In genomic region chr9:129343119-129343696, GRCh38 we compare ENCODE assay signal across 14 cellular contexts.
DNase-seq lines count a peak whose midpoint lies in the region; ATAC-seq and TF ChIP-seq lines count a peak whose summit lies in the region.
"Had no signal": no experiment of that assay in that cellular context is flagged by ENCODE, and none has a peak within 500 bp of the region (broad histone marks: within the 10 kb centered on the region; RNA-seq: fewer than 3 reads in every experiment).

No MANE protein-coding gene starts in this region.

- H3K36me3 ChIP-seq in Caco-2 (ENCODE audit: control insufficient read depth, insufficient read depth, low read length) (no peaks in the 10 kb centered on the region), gastroesophageal sphincter (no peaks in the 10 kb centered on the region), psoas muscle (ENCODE audit: insufficient read depth in 1 of 2, low read depth in 1 of 2) (no peaks in the 10 kb centered on the region)

- CTCF ChIA-PET in Caco-2 (lab: Charles Lee) (interaction anchor here (0.6 to 1.4 kb wide), 5 partner anchors 9 to 268 kb away, joined by 3 to 5 read pairs (median 4); no protein-coding TSS in a partner anchor), activated B cell treated with CpG ODN at 0.5 μM for 24 hours (lab: Charles Lee) (no interaction called here)

- TF ChIP-seq CTCF in Caco-2 (IDR thresholded peaks at IDR 0.05; ENCODE audit: insufficient read depth in 1 of 2, low read depth in 1 of 2, low read length in 1 of 2, severe bottlenecking in 1 of 2, unreplicated experiment in 1 of 2) (no peak), activated B cell treated with CpG ODN at 0.5 μM for 24 hours (IDR thresholded peaks at IDR 0.05) (no peak), gastroesophageal sphincter (IDR thresholded peaks at IDR 0.05) (no peak), psoas muscle (IDR thresholded peaks at IDR 0.05) (no peak)

- H3K4me1 Mint-ChIP-seq in Caco-2 (ENCODE audit: low read depth, unreplicated experiment) (peaks cover 6% of the 10 kb centered on the region), activated B cell treated with CpG ODN at 0.5 μM for 24 hours (no peaks in the 10 kb centered on the region)

- no peak for TF ChIP-seq POLR2A in gastroesophageal sphincter (IDR thresholded peaks at IDR 0.05)

- H3K27ac ChIP-seq in gastroesophageal sphincter (peak overlapping the region in 3 of 4 donors; percentile 57 to 76 (median 71)), psoas muscle (peak overlapping the region; percentile 41)

- DNase-seq in Caco-2: no peak
- DNase-seq in activated B cell treated with CpG ODN at 0.5 μM for 24 hours: no peak
- DNase-seq in psoas muscle: no peak
- DNase-seq in NCI-H345 (lab: John Stamatoyannopoulos, UW): no peak
- no peak for DNase-seq in mucosa of gallbladder (ENCODE audit: low spot score)
- no peak for DNase-seq in NCI-H748 (lab: John Stamatoyannopoulos, UW; ENCODE audit: unreplicated experiment)
- no peak for DNase-seq in HuH-7.5 (ENCODE audit: low spot score)
- DNase-seq: activated naive CD4-positive, alpha-beta T cell treated with Interleukin-2 at 50 U/mL for 16 hours; GDM1; NCI-H1930; NCI-H69 had no signal

- ATAC-seq in activated B cell treated with CpG ODN at 0.5 μM for 24 hours (ENCODE audit: low read depth) (no peak), gastroesophageal sphincter (no peak), psoas muscle (no peak)
- ATAC-seq: activated CD4-positive, CD25-positive, alpha-beta regulatory T cell treated with anti-CD3 and anti-CD28 coated beads, Interleukin-2, amount 50 U/mL, for 24 hours had no signal

- BruUV-seq in Caco-2 (replicated peaks; lab: Mats Ljungman, UMichigan): no TSS peak

- H3K4me1 ChIP-seq in Caco-2 (peaks cover 16% of the 10 kb centered on the region; the same call in 1 of the 2 replicates), gastroesophageal sphincter (peaks cover 0 to 23% (median 0%) of the 10 kb centered on the region in 3 donors), psoas muscle (no peaks in the 10 kb centered on the region)
- H3K4me1 ChIP-seq: testis had no signal

- H3K9me3 ChIP-seq in Caco-2 (no peaks in the 10 kb centered on the region), gastroesophageal sphincter (no peaks in the 10 kb centered on the region), psoas muscle (no peaks in the 10 kb centered on the region)
- H3K9me3 ChIP-seq: testis had no signal

- no peak for TF ChIP-seq EP300 in gastroesophageal sphincter (IDR thresholded peaks at IDR 0.05)

- intact Hi-C loops in Caco-2 (cut with micrococcal nuclease; ENCODE audit: unreplicated experiment): no loop called here
- intact Hi-C loops in activated B cell treated with CpG ODN at 0.5 μM for 24 hours (cut with micrococcal nuclease): no loop called here
- intact Hi-C loops in psoas muscle (cut with DNase I): no loop called here

- H3K4me3 ChIP-seq in Caco-2 (ENCODE audit: low read depth, low read length) (no peak overlapping the region), gastroesophageal sphincter (no peak overlapping the region), psoas muscle (no peak overlapping the region)
- H3K4me3 ChIP-seq: testis had no signal

- no peaks in the 10 kb centered on the region for H3K9me3 Mint-ChIP-seq in Caco-2 (ENCODE audit: unreplicated experiment)
- H3K9me3 Mint-ChIP-seq in activated B cell treated with CpG ODN at 0.5 μM for 24 hours: no peaks in the 10 kb centered on the region

- peaks cover 4% of the 10 kb centered on the region for H3K36me3 Mint-ChIP-seq in Caco-2 (ENCODE audit: insufficient read depth, unreplicated experiment)
- no peaks in the 10 kb centered on the region for H3K36me3 Mint-ChIP-seq in activated B cell treated with CpG ODN at 0.5 μM for 24 hours (ENCODE audit: low read depth)

- H3K27me3 ChIP-seq in Caco-2 (replicated peaks; ENCODE audit: control insufficient read depth, insufficient read depth, low read length): no peaks in the 10 kb centered on the region
- no peaks in the 10 kb centered on the region for H3K27me3 ChIP-seq in gastroesophageal sphincter
- H3K27me3 ChIP-seq in psoas muscle (ENCODE audit: insufficient read depth in 3 of 3, low read length in 2 of 3): no peaks in the 10 kb centered on the region
- H3K27me3 ChIP-seq: testis had no signal

- POLR2A ChIA-PET in Caco-2 (lab: Charles Lee) (interaction anchor here (0.5 to 1.1 kb wide), 2 partner anchors 8 to 9 kb away, joined by 4 to 8 read pairs; no protein-coding TSS in a partner anchor), activated B cell treated with CpG ODN at 0.5 μM for 24 hours (lab: Charles Lee) (no interaction called here)

- no peaks in the 10 kb centered on the region for H3K27me3 Mint-ChIP-seq in Caco-2 (ENCODE audit: insufficient read depth, unreplicated experiment)
- peaks cover 4% of the 10 kb centered on the region for H3K27me3 Mint-ChIP-seq in activated B cell treated with CpG ODN at 0.5 μM for 24 hours

- H3K27ac Mint-ChIP-seq in Caco-2 (ENCODE audit: unreplicated experiment) (peak overlapping the region; percentile 59), activated B cell treated with CpG ODN at 0.5 μM for 24 hours (peak overlapping the region; percentile 31)

- no peak overlapping the region for H3K4me3 Mint-ChIP-seq in Caco-2 (ENCODE audit: unreplicated experiment)
- H3K4me3 Mint-ChIP-seq in activated B cell treated with CpG ODN at 0.5 μM for 24 hours: no peak overlapping the region

- WGBS in gastroesophageal sphincter (ENCODE audit: low coverage in 1 of 2), 2 donors: 90 to 100% methylated on average over 2 to 9 of the region's 10 CpGs
- 93 to 94% (median 93%) methylated on average over 10 of the region's 10 CpGs for whole genome bisulfite sequencing in psoas muscle, 3 donors
